Comparison of ENCODE assay signal across 1 cellular context in genomic region chr15:64162869-64163661, GRCh38.
TF ChIP-seq lines count a peak whose summit lies in the region.

TSS of gene PPIB (minus strand) at chr15:64163022. CDS start at chr15:64162986, 36 bp downstream.

TF ChIP-seq in HEK293, 187 proteins besides CTCF, POLR2A, EP300 and RAD21 (continued from another document):
- no peak for TF ChIP-seq AEBP2 (tag by site-specific recombination; IDR thresholded peaks at IDR 0.05; ENCODE audit: borderline replicate concordance)
- TF ChIP-seq ZNF26 (tag by site-specific recombination; IDR thresholded peaks at IDR 0.05), result no peak
- peak; percentile 79 for TF ChIP-seq ZNF600 (tag by site-specific recombination; IDR thresholded peaks at IDR 0.05)
- TF ChIP-seq ZNF571 (tag by site-specific recombination; IDR thresholded peaks at IDR 0.05), result no peak
- no peak for TF ChIP-seq ZNF670 (tag by site-specific recombination; IDR thresholded peaks at IDR 0.05; ENCODE audit: low read depth)
- no peak for TF ChIP-seq ATF2 (tag by site-specific recombination; IDR thresholded peaks at IDR 0.05; ENCODE audit: low read depth)
- TF ChIP-seq ZNF37A (tag by site-specific recombination; IDR thresholded peaks at IDR 0.05), result no peak
